ENCODE assay signal across 29 cellular contexts in genomic region chr5:89983206-89983605, GRCh38.
"Had no signal": no experiment of that assay in that cellular context is flagged by ENCODE, and none has a peak within 500 bp of the region (broad histone marks: within the 10 kb centered on the region; RNA-seq: fewer than 3 reads in every experiment).

No MANE protein-coding gene starts in this region.

- H3K4me1 ChIP-seq: breast epithelium, SJSA1 had no signal

- DNase-seq: activated CD4-positive, alpha-beta memory T cell treated with anti-CD3 and anti-CD28 coated beads for 36 hours; activated CD4-positive, alpha-beta T cell treated with anti-CD3 and anti-CD28 coated beads, Interleukin-2, amount 10 ng/mL, durations not matched to agents 7 days and 5 days; activated CD4-positive, CD25-positive, alpha-beta regulatory T cell; activated gamma-delta T cell; activated naive CD4-positive, alpha-beta T cell treated with anti-CD3 and anti-CD28 coated beads for 36 hours; activated naive CD8-positive, alpha-beta T cell treated with anti-CD3 and anti-CD28 coated beads for 36 hours; activated T-cell treated with anti-CD3 and anti-CD28 coated beads for 4 hours; activated T-cell treated with anti-CD3 and anti-CD28 coated beads, Interleukin-2, amount 50 U/mL, for 48 hours; aorta; caudate nucleus; MG63; NCI-H1048; NCI-H146; NCI-H187 treated with DMSO at 0.1 percent for 48 hours; NCI-H2081 treated with DMSO at 0.1 percent for 48 hours; NCI-H2171 treated with DMSO at 0.1 percent for 48 hours; NCI-H226; NCI-H69; NK-92 treated with Interleukin-12 subunit alpha and Interleukin-12 subunit beta, amount 100 ng/mL, for 24 hours; PC-3; SHP77 had no signal

- H3K36me3 Mint-ChIP-seq: activated CD4-positive, alpha-beta memory T cell treated with anti-CD3 and anti-CD28 coated beads for 36 hours; activated naive CD8-positive, alpha-beta T cell treated with anti-CD3 and anti-CD28 coated beads for 36 hours; IgD-negative memory B cell had no signal

- H3K4me3 ChIP-seq: breast epithelium, MG63, SJSA1 had no signal

- ATAC-seq: activated T-helper 17 cell treated with anti-CD3 and anti-CD28 coated beads, Interleukin-2, amount 50 U/mL, for 72 hours; PC-3; SK-N-SH treated with all-trans-retinoic acid at 6 μM for 48 hours had no signal

- H3K27me3 Mint-ChIP-seq: activated CD4-positive, alpha-beta memory T cell treated with anti-CD3 and anti-CD28 coated beads for 36 hours; activated CD4-positive, alpha-beta T cell treated with anti-CD3 and anti-CD28 coated beads, Interleukin-2, amount 10 ng/mL, durations not matched to agents 7 days and 5 days; activated naive CD8-positive, alpha-beta T cell treated with anti-CD3 and anti-CD28 coated beads for 36 hours; activated T-helper 17 cell treated with anti-CD3 and anti-CD28 coated beads, Interleukin-2, amount 50 U/mL, for 72 hours; IgD-negative memory B cell had no signal

- H3K4me2 ChIP-seq: KMS-11 had no signal

- H3K9me3 Mint-ChIP-seq: activated CD4-positive, alpha-beta memory T cell treated with anti-CD3 and anti-CD28 coated beads for 36 hours; activated CD4-positive, alpha-beta T cell treated with anti-CD3 and anti-CD28 coated beads, Interleukin-2, amount 10 ng/mL, durations not matched to agents 7 days and 5 days; activated naive CD8-positive, alpha-beta T cell treated with anti-CD3 and anti-CD28 coated beads for 36 hours; activated T-helper 17 cell treated with anti-CD3 and anti-CD28 coated beads, Interleukin-2, amount 50 U/mL, for 72 hours; T-helper 1 cell treated with Interleukin-12 subunit alpha and Interleukin-12 subunit beta and Interleukin-4 antibody, amounts not matched to agents 30 μg/mL and 1 μg/mL, for 36 hours had no signal

- FAIRE-seq: RCC 7860 had no signal

- H3K27ac Mint-ChIP-seq: activated CD4-positive, alpha-beta memory T cell treated with anti-CD3 and anti-CD28 coated beads for 36 hours; activated CD4-positive, alpha-beta T cell treated with anti-CD3 and anti-CD28 coated beads, Interleukin-2, amount 10 ng/mL, durations not matched to agents 7 days and 5 days; activated naive CD4-positive, alpha-beta T cell treated with anti-CD3 and anti-CD28 coated beads for 36 hours; activated naive CD8-positive, alpha-beta T cell treated with anti-CD3 and anti-CD28 coated beads for 36 hours; activated T-helper 17 cell treated with anti-CD3 and anti-CD28 coated beads, Interleukin-2, amount 50 U/mL, for 72 hours; IgD-negative memory B cell; T-helper 1 cell treated with Interleukin-12 subunit alpha and Interleukin-12 subunit beta and Interleukin-4 antibody, amounts not matched to agents 30 μg/mL and 1 μg/mL, for 36 hours had no signal

- H3K9me3 ChIP-seq: breast epithelium, MG63, SJSA1 had no signal

- H3K4me3 Mint-ChIP-seq: activated CD4-positive, alpha-beta memory T cell treated with anti-CD3 and anti-CD28 coated beads for 36 hours; activated CD4-positive, alpha-beta T cell treated with anti-CD3 and anti-CD28 coated beads, Interleukin-2, amount 10 ng/mL, durations not matched to agents 7 days and 5 days; activated naive CD4-positive, alpha-beta T cell treated with anti-CD3 and anti-CD28 coated beads for 36 hours; activated naive CD8-positive, alpha-beta T cell treated with anti-CD3 and anti-CD28 coated beads for 36 hours; activated T-helper 17 cell treated with anti-CD3 and anti-CD28 coated beads, Interleukin-2, amount 50 U/mL, for 72 hours; IgD-negative memory B cell; T-helper 1 cell treated with Interleukin-12 subunit alpha and Interleukin-12 subunit beta and Interleukin-4 antibody, amounts not matched to agents 30 μg/mL and 1 μg/mL, for 36 hours had no signal

- H3K27ac ChIP-seq: breast epithelium, KMS-11, SJSA1 had no signal

- H3K27me3 ChIP-seq: breast epithelium, MG63, SJSA1 had no signal

- H3K4me1 Mint-ChIP-seq: activated CD4-positive, alpha-beta T cell treated with anti-CD3 and anti-CD28 coated beads, Interleukin-2, amount 10 ng/mL, durations not matched to agents 7 days and 5 days; activated naive CD8-positive, alpha-beta T cell treated with anti-CD3 and anti-CD28 coated beads for 36 hours; activated T-helper 17 cell treated with anti-CD3 and anti-CD28 coated beads, Interleukin-2, amount 50 U/mL, for 72 hours; IgD-negative memory B cell had no signal

- H3K36me3 ChIP-seq: breast epithelium, MG63, SJSA1 had no signal
